In genomic region chr3:72995337-72995736, GRCh38 we compare ENCODE assay signal across 18 cellular contexts. TPM values are rescaled to one million over a fixed set of nuclear protein-coding genes. Genes with fewer than 3 reads are reported as not detected.
DNase-seq lines count a peak whose midpoint lies in the region; ATAC-seq and TF ChIP-seq lines count a peak whose summit lies in the region.
"Had no signal": no experiment of that assay in that cellular context is flagged by ENCODE, and none has a peak within 500 bp of the region (broad histone marks: within the 10 kb centered on the region; RNA-seq: fewer than 3 reads in every experiment).

No MANE protein-coding gene starts in this region.

- H3K4me3 Mint-ChIP-seq in activated T-cell treated with anti-CD3 and anti-CD28 coated beads, Interleukin-2, amount 50 U/mL, for 24 hours = peak overlapping the region; percentile 45
- H3K4me3 Mint-ChIP-seq in activated T-cell treated with anti-CD3 and anti-CD28 coated beads, Interleukin-2, amount 50 U/mL, for 4 hours = no peak overlapping the region
- peak overlapping the region; percentile 64 for H3K4me3 Mint-ChIP-seq in activated T-helper 2 cell treated with anti-CD3 and anti-CD28 coated beads, Interferon-gamma antibody, Interleukin-2, Interleukin-4, amounts not matched to agents 10 μg/mL and 5 μg/mL and 100 μg/mL, durations not matched to agents 14 hours and 24 hours and 36 hours (ENCODE audit: low read depth)
- H3K4me3 Mint-ChIP-seq in stimulated activated effector memory CD8-positive, alpha-beta T cell treated with anti-CD3 and anti-CD28 coated beads, Interleukin-12 subunit alpha, Interleukin-12 subunit beta, amount 100 ng/mL, for 72 hours = peak overlapping the region; percentile 81

- CTCF ChIA-PET in GM10248 (lab: Yijun Ruan, JAX) = interaction anchor here (2.0 to 3.0 kb wide), 2 partner anchors 10 to 61 kb away, joined by 4 to 8 read pairs; no protein-coding TSS in a partner anchor

- H3K27me3 Mint-ChIP-seq in activated T-cell treated with anti-CD3 and anti-CD28 coated beads, Interleukin-2, amount 50 U/mL, for 24 hours = no peaks in the 10 kb centered on the region
- H3K27me3 Mint-ChIP-seq in activated T-cell treated with anti-CD3 and anti-CD28 coated beads, Interleukin-2, amount 50 U/mL, for 4 hours (ENCODE audit: low read depth) = no peaks in the 10 kb centered on the region
- H3K27me3 Mint-ChIP-seq in activated T-helper 2 cell treated with anti-CD3 and anti-CD28 coated beads, Interferon-gamma antibody, Interleukin-2, Interleukin-4, amounts not matched to agents 10 μg/mL and 5 μg/mL and 100 μg/mL, durations not matched to agents 14 hours and 24 hours and 36 hours (ENCODE audit: low read depth) = no peaks in the 10 kb centered on the region
- H3K27me3 Mint-ChIP-seq: effector memory CD8-positive, alpha-beta T cell had no signal

- no peak for ATAC-seq in activated T-cell treated with anti-CD3 and anti-CD28 coated beads, Interleukin-2, amount 50 U/mL, for 4 hours
- ATAC-seq in mucosa of descending colon = peak; percentile 45
- ATAC-seq in stimulated activated effector memory CD8-positive, alpha-beta T cell treated with anti-CD3 and anti-CD28 coated beads, Interleukin-12 subunit alpha, Interleukin-12 subunit beta, amount 100 ng/mL, for 72 hours = no peak
- no peak for ATAC-seq in HG03097 (IDR thresholded peaks at IDR 0.05; ENCODE audit: low FRiP score, unreplicated experiment)
- ATAC-seq: effector memory CD8-positive, alpha-beta T cell; left lung; SK-N-SH treated with all-trans-retinoic acid at 6 μM for 48 hours had no signal

- no peak for DNase-seq in activated T-cell treated with anti-CD3 and anti-CD28 coated beads, Interleukin-2, amount 50 U/mL, for 24 hours
- DNase-seq in activated T-cell treated with anti-CD3 and anti-CD28 coated beads, Interleukin-2, amount 50 U/mL, for 4 hours = no peak
- no peak for DNase-seq in activated T-helper 2 cell treated with anti-CD3 and anti-CD28 coated beads, Interferon-gamma antibody, Interleukin-2, Interleukin-4, amounts not matched to agents 10 μg/mL and 5 μg/mL and 100 μg/mL, durations not matched to agents 14 hours and 24 hours and 36 hours (ENCODE audit: low spot score)
- DNase-seq in mucosa of descending colon (peak in 2 of 3 donors; percentile 48 to 59), GM10248 (ENCODE audit: extremely low spot score) (no peak), NCI-H2081 treated with DMSO at 0.1 percent for 48 hours (lab: John Stamatoyannopoulos, UW) (no peak)
- no peak for DNase-seq in stimulated activated effector memory CD8-positive, alpha-beta T cell treated with anti-CD3 and anti-CD28 coated beads, Interleukin-12 subunit alpha, Interleukin-12 subunit beta, amount 100 ng/mL, for 72 hours (ENCODE audit: low spot score in 2 of 2)
- DNase-seq: ACHN; COR-L47; effector memory CD8-positive, alpha-beta T cell; KBM-7; NCI-H1092; NCI-H82; stimulated activated CD4-positive, alpha-beta T cell treated with anti-CD3 and anti-CD28 coated beads, Interleukin-1b, Interleukin-23, amount 100 ng/mL, for 48 hours had no signal

- peak overlapping the region; percentile 77 for H3K27ac Mint-ChIP-seq in activated T-cell treated with anti-CD3 and anti-CD28 coated beads, Interleukin-2, amount 50 U/mL, for 24 hours
- peak overlapping the region; percentile 40 for H3K27ac Mint-ChIP-seq in activated T-helper 2 cell treated with anti-CD3 and anti-CD28 coated beads, Interferon-gamma antibody, Interleukin-2, Interleukin-4, amounts not matched to agents 10 μg/mL and 5 μg/mL and 100 μg/mL, durations not matched to agents 14 hours and 24 hours and 36 hours
- no peak overlapping the region for H3K27ac Mint-ChIP-seq in stimulated activated effector memory CD8-positive, alpha-beta T cell treated with anti-CD3 and anti-CD28 coated beads, Interleukin-12 subunit alpha, Interleukin-12 subunit beta, amount 100 ng/mL, for 72 hours

- H3K4me1 Mint-ChIP-seq in activated T-cell treated with anti-CD3 and anti-CD28 coated beads, Interleukin-2, amount 50 U/mL, for 24 hours (ENCODE audit: low read depth) = peaks cover 31% of the 10 kb centered on the region
- peaks cover 28% of the 10 kb centered on the region for H3K4me1 Mint-ChIP-seq in activated T-cell treated with anti-CD3 and anti-CD28 coated beads, Interleukin-2, amount 50 U/mL, for 4 hours (ENCODE audit: low read depth)
- peaks cover 24% of the 10 kb centered on the region for H3K4me1 Mint-ChIP-seq in activated T-helper 2 cell treated with anti-CD3 and anti-CD28 coated beads, Interferon-gamma antibody, Interleukin-2, Interleukin-4, amounts not matched to agents 10 μg/mL and 5 μg/mL and 100 μg/mL, durations not matched to agents 14 hours and 24 hours and 36 hours (ENCODE audit: low read depth)
- H3K4me1 Mint-ChIP-seq in stimulated activated effector memory CD8-positive, alpha-beta T cell treated with anti-CD3 and anti-CD28 coated beads, Interleukin-12 subunit alpha, Interleukin-12 subunit beta, amount 100 ng/mL, for 72 hours = peaks cover 21% of the 10 kb centered on the region

- TF ChIP-seq CTCF in mucosa of descending colon (IDR thresholded peaks at IDR 0.05) = no peak
- no peak for TF ChIP-seq CTCF in GM10248 (IDR thresholded peaks at IDR 0.05; ENCODE audit: control extremely low read depth, extremely low read depth, low read depth, missing control alignments)

- H3K9me3 Mint-ChIP-seq in activated T-cell treated with anti-CD3 and anti-CD28 coated beads, Interleukin-2, amount 50 U/mL, for 24 hours = no peaks in the 10 kb centered on the region
- no peaks in the 10 kb centered on the region for H3K9me3 Mint-ChIP-seq in activated T-cell treated with anti-CD3 and anti-CD28 coated beads, Interleukin-2, amount 50 U/mL, for 4 hours
- no peaks in the 10 kb centered on the region for H3K9me3 Mint-ChIP-seq in activated T-helper 2 cell treated with anti-CD3 and anti-CD28 coated beads, Interferon-gamma antibody, Interleukin-2, Interleukin-4, amounts not matched to agents 10 μg/mL and 5 μg/mL and 100 μg/mL, durations not matched to agents 14 hours and 24 hours and 36 hours
- no peaks in the 10 kb centered on the region for H3K9me3 Mint-ChIP-seq in stimulated activated effector memory CD8-positive, alpha-beta T cell treated with anti-CD3 and anti-CD28 coated beads, Interleukin-12 subunit alpha, Interleukin-12 subunit beta, amount 100 ng/mL, for 72 hours
- H3K9me3 Mint-ChIP-seq: effector memory CD8-positive, alpha-beta T cell had no signal

- POLR2A ChIA-PET in GM10248 (lab: Yijun Ruan, JAX) = no interaction called here

- peaks cover 31% of the 10 kb centered on the region for H3K36me3 Mint-ChIP-seq in activated T-cell treated with anti-CD3 and anti-CD28 coated beads, Interleukin-2, amount 50 U/mL, for 24 hours (ENCODE audit: low read depth)
- H3K36me3 Mint-ChIP-seq in activated T-cell treated with anti-CD3 and anti-CD28 coated beads, Interleukin-2, amount 50 U/mL, for 4 hours (ENCODE audit: insufficient read depth) = peaks cover 20% of the 10 kb centered on the region
- peaks cover 26% of the 10 kb centered on the region for H3K36me3 Mint-ChIP-seq in activated T-helper 2 cell treated with anti-CD3 and anti-CD28 coated beads, Interferon-gamma antibody, Interleukin-2, Interleukin-4, amounts not matched to agents 10 μg/mL and 5 μg/mL and 100 μg/mL, durations not matched to agents 14 hours and 24 hours and 36 hours (ENCODE audit: low read depth)
- H3K36me3 Mint-ChIP-seq in stimulated activated effector memory CD8-positive, alpha-beta T cell treated with anti-CD3 and anti-CD28 coated beads, Interleukin-12 subunit alpha, Interleukin-12 subunit beta, amount 100 ng/mL, for 72 hours = peaks cover 30% of the 10 kb centered on the region

- peaks cover 40% of the 10 kb centered on the region for H3K4me1 ChIP-seq in mucosa of descending colon (ENCODE audit: low read depth)

- no peaks in the 10 kb centered on the region for H3K36me3 ChIP-seq in mucosa of descending colon (ENCODE audit: low read depth)
- H3K36me3 ChIP-seq: left lung had no signal

- no peaks in the 10 kb centered on the region for H3K9me3 ChIP-seq in mucosa of descending colon
- H3K9me3 ChIP-seq: left lung, right atrium auricular region had no signal

- H3K4me3 ChIP-seq in mucosa of descending colon = no peak overlapping the region
- H3K4me3 ChIP-seq: right atrium auricular region had no signal

- intact Hi-C loops in activated T-helper 2 cell treated with anti-CD3 and anti-CD28 coated beads, Interferon-gamma antibody, Interleukin-2, Interleukin-4, amounts not matched to agents 10 μg/mL and 5 μg/mL and 100 μg/mL, durations not matched to agents 14 hours and 24 hours and 36 hours (cut with micrococcal nuclease) = loop anchor here (5.0 kb wide), 1 partner anchor 62 kb away; no protein-coding TSS in a partner anchor
- intact Hi-C loops in mucosa of descending colon (cut with DNase I, micrococcal nuclease) = no loop called here

RNA-seq across cellular contexts. Expression of gene PPP4R2, which starts 1.3 kb away (rescaled TPM):
- 100 to 1,000 TPM; 108 to 119 (median 119) TPM for total RNA-seq in activated T-cell treated with anti-CD3 and anti-CD28 coated beads, Interleukin-2, amount 50 U/mL, for 4 hours
- 105 and 111 TPM in 2 replicates for total RNA-seq in activated T-helper 2 cell treated with anti-CD3 and anti-CD28 coated beads, Interferon-gamma antibody, Interleukin-2, Interleukin-4, amounts not matched to agents 10 μg/mL and 5 μg/mL and 100 μg/mL, durations not matched to agents 14 hours and 24 hours and 36 hours
- 10 to 100 TPM; 71.5 to 77.5 (median 75.3) TPM for total RNA-seq in mucosa of descending colon

Comparison
In these comparisons a context has a peak if more than half of its experiments do, and no peak if none do; other contexts are left out.
1. DNase-seq: peak in mucosa of descending colon (2 of 3); none in activated T-cell treated with anti-CD3 and anti-CD28 coated beads, Interleukin-2, amount 50 U/mL, for 24 hours (single experiment), activated T-cell treated with anti-CD3 and anti-CD28 coated beads, Interleukin-2, amount 50 U/mL, for 4 hours (single experiment), activated T-helper 2 cell treated with anti-CD3 and anti-CD28 coated beads, Interferon-gamma antibody, Interleukin-2, Interleukin-4, amounts not matched to agents 10 μg/mL and 5 μg/mL and 100 μg/mL, durations not matched to agents 14 hours and 24 hours and 36 hours (single experiment), stimulated activated effector memory CD8-positive, alpha-beta T cell treated with anti-CD3 and anti-CD28 coated beads, Interleukin-12 subunit alpha, Interleukin-12 subunit beta, amount 100 ng/mL, for 72 hours (0 of 2), GM10248 (single experiment) and NCI-H2081 treated with DMSO at 0.1 percent for 48 hours (single experiment).